In the genomic region with DNA sequence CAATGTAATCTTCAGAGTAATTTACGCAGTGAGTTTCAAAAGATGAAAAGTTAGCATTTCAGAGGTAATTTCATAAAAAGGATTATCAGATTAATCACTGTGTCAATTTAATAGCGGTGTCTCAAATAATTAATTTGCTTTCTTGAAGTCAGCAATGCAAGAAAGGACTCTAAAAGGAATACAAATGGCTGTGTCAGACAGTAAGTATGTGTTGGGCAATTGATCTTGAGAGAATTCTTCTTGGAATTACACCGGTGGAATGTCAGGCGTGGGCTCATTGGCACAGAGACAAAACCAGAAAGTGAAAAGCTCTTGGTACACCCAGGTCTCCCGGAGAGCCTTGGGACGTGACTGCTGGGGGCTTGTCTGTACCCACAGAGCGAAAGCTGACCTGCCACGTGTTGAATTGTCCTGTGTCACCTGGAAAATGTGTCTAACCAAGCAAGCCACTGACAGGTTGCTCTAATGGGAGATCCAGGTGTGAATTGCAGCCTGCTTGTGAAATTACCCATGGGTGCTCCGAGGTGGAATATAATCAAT, we compare ENCODE assay signal across 10 cellular contexts.
DNase-seq lines count a peak whose midpoint lies in the region; ATAC-seq and TF ChIP-seq lines count a peak whose summit lies in the region.
"Had no signal": no experiment of that assay in that cellular context is flagged by ENCODE, and none has a peak within 500 bp of the region (broad histone marks: within the 10 kb centered on the region; RNA-seq: fewer than 3 reads in every experiment).

No MANE protein-coding gene starts in this region.

- H3K9ac ChIP-seq in endodermal cell (ENCODE audit: extremely low read depth, low read length, poor library complexity, severe bottlenecking): no peak overlapping the region

- peaks cover 3% of the 10 kb centered on the region for H3K4me1 ChIP-seq in endodermal cell (ENCODE audit: control insufficient read depth, insufficient read depth, low read length)

- no peak overlapping the region for H3K27ac ChIP-seq in endodermal cell (ENCODE audit: low read depth, low read length)

- H3K36me3 ChIP-seq in endodermal cell (ENCODE audit: control insufficient read depth, insufficient read depth, low read length): no peaks in the 10 kb centered on the region

- ATAC-seq in GM21360 (IDR thresholded peaks at IDR 0.05; ENCODE audit: unreplicated experiment) (no peak), GM19452 (IDR thresholded peaks at IDR 0.05; ENCODE audit: unreplicated experiment) (no peak)
- ATAC-seq: stimulated activated naive CD8-positive, alpha-beta T cell treated with anti-CD3 and anti-CD28 coated beads, Interleukin-15, Interleukin-2, amounts not matched to agents 100 U/mL and 50 U/mL, for 24 hours had no signal

- 84 to 87% methylated on average over 9 of the region's 9 CpGs for WGBS in endodermal cell (ENCODE audit: insufficient coverage in 1 of 2, insufficient read length in 1 of 2), 2 experiments

- no peaks in the 10 kb centered on the region for H3K9me3 ChIP-seq in endodermal cell (ENCODE audit: control insufficient read depth, low read length)

- TF ChIP-seq CTCF in endodermal cell (conservative IDR thresholded peaks at IDR 0.05) (no peak), GM10266 (IDR thresholded peaks at IDR 0.05; ENCODE audit: control insufficient read depth, insufficient read depth, low read depth, missing control alignments) (no peak)

- H3K4me3 Mint-ChIP-seq in endodermal cell: no peak overlapping the region

- H3K27me3 Mint-ChIP-seq in endodermal cell (ENCODE audit: insufficient read depth): peaks cover 10% of the 10 kb centered on the region

- peak; percentile 42 for DNase-seq in COR-L47 (lab: John Stamatoyannopoulos, UW)
- peak; percentile 71 for DNase-seq in NCI-H146 treated with DMSO at 0.1 percent for 48 hours (lab: John Stamatoyannopoulos, UW; ENCODE audit: unreplicated experiment)
- no peak for DNase-seq in endodermal cell
- peak; percentile 78 for DNase-seq in non-pigmented ciliary epithelial cell (ENCODE audit: low read depth)
- DNase-seq in NCI-H748 (lab: John Stamatoyannopoulos, UW; ENCODE audit: unreplicated experiment): no peak
- no peak for DNase-seq in GM10266 (ENCODE audit: extremely low spot score)
- DNase-seq: activated effector memory CD4-positive, alpha-beta T cell treated with Interleukin-2 at 50 U/mL for 16 hours; stimulated activated naive CD8-positive, alpha-beta T cell treated with anti-CD3 and anti-CD28 coated beads, Interleukin-15, Interleukin-2, amounts not matched to agents 100 U/mL and 50 U/mL, for 24 hours had no signal

- peak overlapping the region; percentile 55 for H3K27ac Mint-ChIP-seq in endodermal cell

- H3K9me3 Mint-ChIP-seq in endodermal cell: no peaks in the 10 kb centered on the region

- H3K4me3 ChIP-seq in endodermal cell (ENCODE audit: low read length): no peak overlapping the region

- peaks cover 17% of the 10 kb centered on the region for H3K4me1 Mint-ChIP-seq in endodermal cell

- H3K27me3 ChIP-seq in endodermal cell (ENCODE audit: control insufficient read depth, insufficient read depth, low read length, poor library complexity, severe bottlenecking): no peaks in the 10 kb centered on the region

- peaks cover 5% of the 10 kb centered on the region for H3K36me3 Mint-ChIP-seq in endodermal cell (ENCODE audit: low read depth)

Comparison
In these comparisons a context has a peak if more than half of its experiments do, and no peak if none do; other contexts are left out.
1. DNase-seq: peak in COR-L47 (single experiment), NCI-H146 treated with DMSO at 0.1 percent for 48 hours (single experiment) and non-pigmented ciliary epithelial cell (single experiment); none in endodermal cell (single experiment), NCI-H748 (single experiment) and GM10266 (single experiment).